1 cellular context compared by ENCODE assay signal in genomic region chr5:180810210-180811011, GRCh38.
TF ChIP-seq lines count a peak whose summit lies in the region.

No MANE protein-coding gene starts in this region.

TF ChIP-seq in K562, 482 proteins besides CTCF, POLR2A, EP300 and RAD21 (continued from another document and continues in another):
- no peak for TF ChIP-seq RERE (CRISPR knock-in tag; IDR thresholded peaks at IDR 0.05; ENCODE audit: borderline replicate concordance)
- no peak for TF ChIP-seq EGR1 (conservative IDR thresholded peaks at IDR 0.05)
- TF ChIP-seq SRF (CRISPR knock-in tag; IDR thresholded peaks at IDR 0.05), result peak in 1 of 2 experiments; percentile 65; a peak in 1 of 4 replicates
- TF ChIP-seq KLF13 (tag; IDR thresholded peaks at IDR 0.05; ENCODE audit: borderline replicate concordance, low read depth), result peak; percentile 60; the same call in 1 of the 2 replicates
- no peak for TF ChIP-seq SMARCB1 (IDR thresholded peaks at IDR 0.05; ENCODE audit: insufficient read length, low read depth)
- no peak for TF ChIP-seq MECOM (CRISPR knock-in tag; IDR thresholded peaks at IDR 0.05)
- peak; percentile 20; the same call in 1 of the 2 replicates for TF ChIP-seq JUND (IDR thresholded peaks at IDR 0.05; ENCODE audit: borderline replicate concordance, low read depth, low read length)
- peak; percentile 11; the same call in 1 of the 3 replicates for TF ChIP-seq JUND (tag; IDR thresholded peaks at IDR 0.05; ENCODE audit: borderline replicate concordance, low read depth, low read length)
- TF ChIP-seq NCOA6 (IDR thresholded peaks at IDR 0.05), result peak; percentile 60
- TF ChIP-seq MCM7 (IDR thresholded peaks at IDR 0.05), result no peak
- no peak for TF ChIP-seq SMAD3 (CRISPR knock-in tag; conservative IDR thresholded peaks at IDR 0.05)
- peak; percentile 53; the same call in 1 of the 2 replicates for TF ChIP-seq ZBTB1 (CRISPR knock-in tag; IDR thresholded peaks at IDR 0.05; ENCODE audit: borderline replicate concordance, low read depth)
- no peak for TF ChIP-seq TFAM (CRISPR knock-in tag; conservative IDR thresholded peaks at IDR 0.05)
- TF ChIP-seq HNRNPL (IDR thresholded peaks at IDR 0.05; ENCODE audit: low read depth, low read length), result peak; percentile 44; the same call in 1 of the 2 replicates
- TF ChIP-seq ZNF431 (CRISPR knock-in tag; IDR thresholded peaks at IDR 0.05), result peak; percentile 74
- TF ChIP-seq RBFOX2 (IDR thresholded peaks at IDR 0.05; ENCODE audit: low read depth, low read length), result peak; percentile 90
- TF ChIP-seq ZBTB43 (CRISPR knock-in tag; IDR thresholded peaks at IDR 0.05), result no peak
- peak; percentile 94 for TF ChIP-seq SP1 (CRISPR knock-in tag; IDR thresholded peaks at IDR 0.05)
- no peak for TF ChIP-seq MIER1 (IDR thresholded peaks at IDR 0.05; ENCODE audit: low read depth)
- TF ChIP-seq FOXM1 (IDR thresholded peaks at IDR 0.05; ENCODE audit: low read depth), result no peak
- no peak for TF ChIP-seq FOXM1 (CRISPR knock-in tag; IDR thresholded peaks at IDR 0.05; ENCODE audit: low read depth)
- TF ChIP-seq PHF21A (IDR thresholded peaks at IDR 0.05; ENCODE audit: borderline replicate concordance, low read depth), result no peak
- no peak for TF ChIP-seq ZNF12 (CRISPR knock-in tag; IDR thresholded peaks at IDR 0.05)
- 0 out of 2 replicates have a peak, but pooled peaks have one; percentile 10 for TF ChIP-seq TCF3 (CRISPR knock-in tag; IDR thresholded peaks at IDR 0.05)
- peak; percentile 96 for TF ChIP-seq L3MBTL2 (IDR thresholded peaks at IDR 0.05)
- no peak; the same call in 1 of the 2 replicates for TF ChIP-seq TEAD4 (IDR thresholded peaks at IDR 0.05; ENCODE audit: low read length)
- no peak for TF ChIP-seq TEAD4 (CRISPR knock-in tag; IDR thresholded peaks at IDR 0.05; ENCODE audit: borderline replicate concordance)
- peak; percentile 91 for TF ChIP-seq ZBTB2 (IDR thresholded peaks at IDR 0.05)
- TF ChIP-seq ZNF41 (CRISPR knock-in tag; conservative IDR thresholded peaks at IDR 0.05), result 0 out of 2 replicates have a peak, but pooled peaks have one; percentile 49
- no peak for TF ChIP-seq MAFK (IDR thresholded peaks at IDR 0.05; ENCODE audit: low read length)
- TF ChIP-seq ELF2 (CRISPR knock-in tag; IDR thresholded peaks at IDR 0.05), result no peak
- TF ChIP-seq ZNF174 (CRISPR knock-in tag; IDR thresholded peaks at IDR 0.05), result no peak
- TF ChIP-seq MLX (CRISPR knock-in tag; conservative IDR thresholded peaks at IDR 0.05), result 0 out of 4 replicates have a peak, but pooled peaks of 1 of the 2 experiments have one; percentile 36
- peak; percentile 95 for TF ChIP-seq POLR2B (IDR thresholded peaks at IDR 0.05; ENCODE audit: low read depth, partially characterized antibody)
- no peak for TF ChIP-seq DEAF1 (CRISPR knock-in tag; IDR thresholded peaks at IDR 0.05)
- peak; percentile 66; the same call in 1 of the 2 replicates for TF ChIP-seq GATAD2B (IDR thresholded peaks at IDR 0.05; ENCODE audit: borderline replicate concordance)
- no peak for TF ChIP-seq BRF2 (IDR thresholded peaks at IDR 0.05; ENCODE audit: borderline replicate concordance, insufficient read depth, insufficient read length)
- TF ChIP-seq CBX8 (IDR thresholded peaks at IDR 0.05; ENCODE audit: borderline replicate concordance, extremely low read depth, low read depth, low read length, poor library complexity, severe bottlenecking), result no peak
- no peak for TF ChIP-seq RBM17 (IDR thresholded peaks at IDR 0.05; ENCODE audit: borderline replicate concordance, low read depth, low read length)
- TF ChIP-seq SREBF2 (CRISPR knock-in tag; IDR thresholded peaks at IDR 0.05), result no peak
- no peak for TF ChIP-seq DLX4 (CRISPR knock-in tag; IDR thresholded peaks at IDR 0.05)
- TF ChIP-seq ZNF551 (CRISPR knock-in tag; IDR thresholded peaks at IDR 0.05), result no peak
- TF ChIP-seq ZC3H4 (CRISPR knock-in tag; IDR thresholded peaks at IDR 0.05; ENCODE audit: borderline replicate concordance), result peak; percentile 81; the same call in 1 of the 2 replicates
- no peak for TF ChIP-seq PPARD (CRISPR knock-in tag; IDR thresholded peaks at IDR 0.05)
- TF ChIP-seq FUS (optimal IDR thresholded peaks at IDR 0.05; ENCODE audit: low read depth, low read length), result no peak
- no peak; the same call in none of the 2 replicates for TF ChIP-seq ZNF511 (CRISPR knock-in tag; IDR thresholded peaks at IDR 0.05)
- TF ChIP-seq ZNF143 (CRISPR knock-in tag; IDR thresholded peaks at IDR 0.05), result peak; percentile 62
- no peak for TF ChIP-seq PATZ1 (CRISPR knock-in tag; IDR thresholded peaks at IDR 0.05; ENCODE audit: borderline replicate concordance)
- TF ChIP-seq NEUROD1 (IDR thresholded peaks at IDR 0.05; ENCODE audit: borderline replicate concordance, low read depth, low read length, partially characterized antibody), result peak; percentile 39
- TF ChIP-seq ETS1 (conservative IDR thresholded peaks at IDR 0.05; ENCODE audit: control insufficient read depth, low read depth, low read length), result 0 out of 2 replicates have a peak, but pooled peaks have one; percentile 32
- no peak for TF ChIP-seq PHB (CRISPR knock-in tag; IDR thresholded peaks at IDR 0.05)
- TF ChIP-seq HEY1 (CRISPR knock-in tag; IDR thresholded peaks at IDR 0.05; ENCODE audit: borderline replicate concordance), result peak; percentile 59; the same call in 1 of the 2 replicates
- TF ChIP-seq SRSF1 (IDR thresholded peaks at IDR 0.05; ENCODE audit: low read depth, low read length), result no peak
- no peak for TF ChIP-seq DDX20 (tag; IDR thresholded peaks at IDR 0.05; ENCODE audit: low read depth)
- TF ChIP-seq KAT8 (IDR thresholded peaks at IDR 0.05; ENCODE audit: low read depth), result no peak
- TF ChIP-seq ZNF766 (CRISPR knock-in tag; conservative IDR thresholded peaks at IDR 0.05), result no peak
- TF ChIP-seq DACH1 (IDR thresholded peaks at IDR 0.05; ENCODE audit: partially characterized antibody), result no peak
